12 cellular contexts compared by ENCODE assay signal in genomic region chr17:64741924-64742670, GRCh38.
DNase-seq lines count a peak whose midpoint lies in the region; ATAC-seq and TF ChIP-seq lines count a peak whose summit lies in the region.
"Had no signal": no experiment of that assay in that cellular context is flagged by ENCODE, and none has a peak within 500 bp of the region (broad histone marks: within the 10 kb centered on the region; RNA-seq: fewer than 3 reads in every experiment).

No MANE protein-coding gene starts in this region.

- TF ChIP-seq CTCF in esophagus squamous epithelium (IDR thresholded peaks at IDR 0.05) (no peak), mucosa of descending colon (IDR thresholded peaks at IDR 0.05) (no peak), upper lobe of right lung (IDR thresholded peaks at IDR 0.05) (no peak)

- H3K4me1 ChIP-seq in esophagus squamous epithelium: peaks cover 6 to 39% (median 11%) of the 10 kb centered on the region in 3 donors
- H3K4me1 ChIP-seq in mucosa of descending colon (ENCODE audit: low read depth): peaks cover 3% of the 10 kb centered on the region
- peaks cover 32% of the 10 kb centered on the region for H3K4me1 ChIP-seq in upper lobe of right lung

- intact Hi-C loops in esophagus squamous epithelium (cut with DNase I) (no loop called here), mucosa of descending colon (cut with DNase I, micrococcal nuclease) (no loop called here), upper lobe of right lung (cut with DNase I) (no loop called here)

- H3K9me3 ChIP-seq in MG63 (no peaks in the 10 kb centered on the region), esophagus squamous epithelium (no peaks in the 10 kb centered on the region), mucosa of descending colon (no peaks in the 10 kb centered on the region), upper lobe of right lung (no peaks in the 10 kb centered on the region)

- H3K27me3 ChIP-seq in MG63 (no peaks in the 10 kb centered on the region), esophagus squamous epithelium (no peaks in the 10 kb centered on the region), upper lobe of right lung (no peaks in the 10 kb centered on the region)

- TF ChIP-seq POLR2A in esophagus squamous epithelium (IDR thresholded peaks at IDR 0.05): no peak

- no peak overlapping the region for H3K4me3 ChIP-seq in MG63
- H3K4me3 ChIP-seq in esophagus squamous epithelium: no peak overlapping the region
- no peak overlapping the region for H3K4me3 ChIP-seq in mucosa of descending colon
- no peak overlapping the region for H3K4me3 ChIP-seq in upper lobe of right lung
- H3K4me3 ChIP-seq: PC-9 had no signal

- peak; percentile 79 for DNase-seq in MG63
- DNase-seq in esophagus squamous epithelium (lab: John Stamatoyannopoulos, UW): no peak
- DNase-seq in mucosa of descending colon: no peak
- no peak for DNase-seq in upper lobe of right lung
- DNase-seq in stimulated activated naive CD4-positive, alpha-beta T cell treated with Interleukin-2 at 50 U/mL for 16 hours (lab: John Stamatoyannopoulos, UW): no peak
- DNase-seq in middle frontal gyrus (ENCODE audit: extremely low spot score, low spot score): no peak
- DNase-seq: activated CD4-positive, CD25-positive, alpha-beta regulatory T cell; activated gamma-delta T cell treated with Interleukin-2 at 50 U/mL for 16 hours; NCI-H187 treated with DMSO at 0.1 percent for 48 hours; PC-9; stimulated activated naive B cell treated with anti-CD40 and anti-IgM and Interleukin-4, amounts not matched to agents 10 μg/mL and 1 μg/mL and 100 μg/mL, for 72 hours had no signal

- WGBS in esophagus squamous epithelium, 2 donors: 48 to 57% methylated on average over 6 to 8 of the region's 9 CpGs

- ATAC-seq in mucosa of descending colon (peak; percentile 37), upper lobe of right lung (peak; percentile 30), HG03460 (IDR thresholded peaks at IDR 0.05; ENCODE audit: unreplicated experiment) (no peak)

- H3K36me3 ChIP-seq in MG63 (no peaks in the 10 kb centered on the region), esophagus squamous epithelium (peaks cover 0 to 1% (median 0%) of the 10 kb centered on the region in 3 donors), mucosa of descending colon (ENCODE audit: low read depth) (no peaks in the 10 kb centered on the region), upper lobe of right lung (no peaks in the 10 kb centered on the region)

- peak overlapping the region in 3 of 4 donors; percentile 38 to 70 (median 62) for H3K27ac ChIP-seq in esophagus squamous epithelium
- H3K27ac ChIP-seq in upper lobe of right lung: peak overlapping the region; percentile 48
- H3K27ac ChIP-seq: PC-9 had no signal
